In the genomic region with DNA sequence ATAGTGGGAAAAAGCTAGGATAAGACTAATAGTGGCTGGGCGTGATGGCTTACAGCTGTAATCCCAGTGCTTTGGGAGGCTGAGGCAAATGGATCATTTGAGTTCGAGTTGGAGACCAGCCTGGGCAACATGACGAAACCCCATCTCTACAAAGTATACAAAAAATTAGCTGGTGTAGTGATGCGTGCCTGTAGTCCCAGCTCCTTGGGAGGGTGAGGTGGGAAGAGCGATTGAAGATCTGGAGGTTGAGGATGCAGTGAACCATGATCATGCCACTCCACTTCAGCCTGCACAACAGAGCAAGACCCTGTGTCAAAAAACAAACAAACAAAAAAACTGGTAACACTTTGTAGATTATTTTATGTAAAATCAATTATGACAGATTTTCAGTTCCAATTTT, we compare ENCODE assay signal across 27 cellular contexts.
"Had no signal": no experiment of that assay in that cellular context is flagged by ENCODE, and none has a peak within 500 bp of the region (broad histone marks: within the 10 kb centered on the region; RNA-seq: fewer than 3 reads in every experiment).

No MANE protein-coding gene starts in this region.

- H3K4me3 Mint-ChIP-seq: natural killer cell; nephron; neural progenitor cell; stimulated activated effector memory CD8-positive, alpha-beta T cell treated with anti-CD3 and anti-CD28 coated beads, Interleukin-12 subunit alpha, Interleukin-12 subunit beta, amount 100 ng/mL, for 72 hours; stimulated activated naive B cell treated with anti-CD40 and anti-IgM and Interleukin-4, amounts not matched to agents 10 μg/mL and 1 μg/mL and 100 μg/mL, for 72 hours; stimulated activated naive CD8-positive, alpha-beta T cell treated with anti-CD3 and anti-CD28 coated beads, Interleukin-15, Interleukin-2, amounts not matched to agents 100 ng/mL and 50 ng/mL, for 24 hours; type B pancreatic cell had no signal

- H3K4me3 ChIP-seq: neural progenitor cell, ovary, psoas muscle, right lobe of liver, sigmoid colon, stomach, thoracic aorta, tibial artery, transverse colon, upper lobe of right lung, uterus had no signal

- FAIRE-seq: small intestine had no signal

- H3K4me2 ChIP-seq: neural progenitor cell had no signal

- H3K27me3 ChIP-seq: neural progenitor cell, ovary, right lobe of liver, sigmoid colon, stomach, tibial artery, transverse colon, upper lobe of right lung, uterus had no signal

- DNase-seq: natural killer cell; occipital lobe; ovary; psoas muscle; right cardiac atrium; right lobe of liver; sigmoid colon; small intestine; stimulated activated CD4-positive, alpha-beta T cell treated with anti-CD3 and anti-CD28 coated beads, Interleukin-15, amount 100 ng/mL, for 24 hours; stimulated activated CD4-positive, alpha-beta T cell treated with anti-CD3 and anti-CD28 coated beads, Interleukin-2, amount 100 ng/mL, for 24 hours; stimulated activated CD4-positive, alpha-beta T cell treated with anti-CD3 and anti-CD28 coated beads, Interleukin-2, amount 100 ng/mL, for 48 hours; stimulated activated CD4-positive, alpha-beta T cell treated with anti-CD3 and anti-CD28 coated beads, Interleukin-4, amount 100 ng/mL, for 24 hours; stimulated activated naive B cell treated with anti-CD40 and anti-IgM and Interleukin-4, amounts not matched to agents 10 μg/mL and 1 μg/mL and 100 μg/mL, for 72 hours; stimulated activated naive CD4-positive, alpha-beta T cell treated with Interleukin-2 at 50 U/mL for 16 hours; stomach; tibial artery; transverse colon; upper lobe of right lung; uterus had no signal

- H3K4me1 Mint-ChIP-seq: stimulated activated effector memory CD8-positive, alpha-beta T cell treated with anti-CD3 and anti-CD28 coated beads, Interleukin-12 subunit alpha, Interleukin-12 subunit beta, amount 100 ng/mL, for 72 hours had no signal

- H2AFZ ChIP-seq: neural progenitor cell, parathyroid adenoma had no signal

- H3K27ac Mint-ChIP-seq: natural killer cell; neural progenitor cell; progenitor cell of endocrine pancreas; stimulated activated effector memory CD8-positive, alpha-beta T cell treated with anti-CD3 and anti-CD28 coated beads, Interleukin-12 subunit alpha, Interleukin-12 subunit beta, amount 100 ng/mL, for 72 hours; stimulated activated naive B cell treated with anti-CD40 and anti-IgM and Interleukin-4, amounts not matched to agents 10 μg/mL and 1 μg/mL and 100 μg/mL, for 72 hours; stimulated activated naive CD8-positive, alpha-beta T cell treated with anti-CD3 and anti-CD28 coated beads, Interleukin-15, Interleukin-2, amounts not matched to agents 100 ng/mL and 50 ng/mL, for 24 hours; type B pancreatic cell had no signal

- H3K27me3 Mint-ChIP-seq: progenitor cell of endocrine pancreas; stimulated activated naive B cell treated with anti-CD40 and anti-IgM and Interleukin-4, amounts not matched to agents 10 μg/mL and 1 μg/mL and 100 μg/mL, for 72 hours; stimulated activated naive CD8-positive, alpha-beta T cell treated with anti-CD3 and anti-CD28 coated beads, Interleukin-15, Interleukin-2, amounts not matched to agents 100 ng/mL and 50 ng/mL, for 24 hours; type B pancreatic cell had no signal

- H3K36me3 Mint-ChIP-seq: natural killer cell; stimulated activated effector memory CD8-positive, alpha-beta T cell treated with anti-CD3 and anti-CD28 coated beads, Interleukin-12 subunit alpha, Interleukin-12 subunit beta, amount 100 ng/mL, for 72 hours had no signal

- H3K4me1 ChIP-seq: neural progenitor cell, psoas muscle, right lobe of liver, sigmoid colon, tibial artery, upper lobe of right lung, uterus had no signal

- H3K36me3 ChIP-seq: neural progenitor cell, ovary, right lobe of liver, sigmoid colon, thoracic aorta, transverse colon, upper lobe of right lung, uterus had no signal

- H3K9me3 ChIP-seq: ovary, psoas muscle, right lobe of liver, sigmoid colon, stomach, thoracic aorta, tibial artery, transverse colon, upper lobe of right lung, uterus had no signal

- H3K9me3 Mint-ChIP-seq: natural killer cell; nephron; neural progenitor cell; stimulated activated naive B cell treated with anti-CD40 and anti-IgM and Interleukin-4, amounts not matched to agents 10 μg/mL and 1 μg/mL and 100 μg/mL, for 72 hours; stimulated activated naive CD8-positive, alpha-beta T cell treated with anti-CD3 and anti-CD28 coated beads, Interleukin-15, Interleukin-2, amounts not matched to agents 100 ng/mL and 50 ng/mL, for 24 hours had no signal

- H3K27ac ChIP-seq: neural progenitor cell, ovary, parathyroid adenoma, psoas muscle, right lobe of liver, sigmoid colon, stomach, thoracic aorta, tibial artery, transverse colon, upper lobe of right lung, uterus had no signal

- H3K9ac ChIP-seq: neural progenitor cell, parathyroid adenoma had no signal
